Comparison of ENCODE assay signal across 2 cellular contexts in the genomic region with DNA sequence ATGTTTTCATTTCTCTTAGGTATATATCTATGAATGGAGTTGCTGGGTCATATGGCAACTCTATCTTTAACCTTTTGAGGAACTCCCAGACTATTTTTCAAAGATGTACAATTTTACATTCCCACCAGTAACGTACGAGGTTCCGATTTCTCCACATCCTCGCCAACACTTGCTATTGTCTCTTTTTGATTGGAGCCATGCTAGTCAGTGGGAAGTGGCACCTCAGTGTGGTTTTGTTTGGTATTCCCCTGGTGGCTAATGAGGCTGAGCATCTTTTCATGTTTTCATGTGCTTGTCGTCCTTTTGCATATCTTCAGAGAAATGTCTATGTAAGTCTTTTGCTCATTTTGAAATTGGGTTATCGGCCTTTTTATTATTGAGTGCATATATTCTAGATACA.
A peak's percentile ranks its signal among the peaks of the same experiment; 100 is the strongest.
TF ChIP-seq lines count a peak whose summit lies in the region.

No MANE protein-coding gene starts in this region.

TF ChIP-seq in HepG2, 621 proteins besides CTCF, POLR2A, EP300 and RAD21 (continued from another document):
- TF ChIP-seq NONO (IDR thresholded peaks at IDR 0.05) (no peak), NONO (CRISPR knock-in tag; conservative IDR thresholded peaks at IDR 0.05) (no peak), ATF7 (IDR thresholded peaks at IDR 0.05) (no peak), ATF7 (CRISPR knock-in tag; IDR thresholded peaks at IDR 0.05) (no peak), ZNF317 (CRISPR knock-in tag; IDR thresholded peaks at IDR 0.05) (no peak), ZBTB10 (CRISPR knock-in tag; IDR thresholded peaks at IDR 0.05; ENCODE audit: borderline replicate concordance) (no peak), ZNF7 (CRISPR knock-in tag; IDR thresholded peaks at IDR 0.05) (peak; percentile 81)

TF ChIP-seq in GM12878, 131 proteins besides CTCF, POLR2A, EP300 and RAD21 (continued from another document):
- TF ChIP-seq, protein P1, sequence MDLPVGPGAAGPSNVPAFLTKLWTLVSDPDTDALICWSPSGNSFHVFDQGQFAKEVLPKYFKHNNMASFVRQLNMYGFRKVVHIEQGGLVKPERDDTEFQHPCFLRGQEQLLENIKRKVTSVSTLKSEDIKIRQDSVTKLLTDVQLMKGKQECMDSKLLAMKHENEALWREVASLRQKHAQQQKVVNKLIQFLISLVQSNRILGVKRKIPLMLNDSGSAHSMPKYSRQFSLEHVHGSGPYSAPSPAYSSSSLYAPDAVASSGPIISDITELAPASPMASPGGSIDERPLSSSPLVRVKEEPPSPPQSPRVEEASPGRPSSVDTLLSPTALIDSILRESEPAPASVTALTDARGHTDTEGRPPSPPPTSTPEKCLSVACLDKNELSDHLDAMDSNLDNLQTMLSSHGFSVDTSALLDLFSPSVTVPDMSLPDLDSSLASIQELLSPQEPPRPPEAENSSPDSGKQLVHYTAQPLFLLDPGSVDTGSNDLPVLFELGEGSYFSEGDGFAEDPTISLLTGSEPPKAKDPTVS (IDR thresholded peaks at IDR 0.05; ENCODE audit: low read depth, low read length), result no peak
- TF ChIP-seq SPI1 (IDR thresholded peaks at IDR 0.05; ENCODE audit: borderline replicate concordance, insufficient read depth, low read depth, low read length), result peak; percentile 17; the same call in 1 of the 2 replicates
TF ChIP-seq in GM12878: peak in this region for 2.
